ENCODE assay signal across 2 cellular contexts in genomic region chr5:180072256-180072548, GRCh38.
A peak's percentile ranks its signal among the peaks of the same experiment; 100 is the strongest.
TF ChIP-seq lines count a peak whose summit lies in the region.

No MANE protein-coding gene starts in this region.

TF ChIP-seq in IMR-90, 13 proteins besides CTCF, POLR2A, EP300 and RAD21:
- TF ChIP-seq NFE2L2 (IDR thresholded peaks at IDR 0.05; ENCODE audit: low read depth, low read length) (no peak), RCOR1 (IDR thresholded peaks at IDR 0.05; ENCODE audit: insufficient replicate concordance, low read length) (peak; percentile 6), MAFK (IDR thresholded peaks at IDR 0.05; ENCODE audit: low read depth, low read length) (no peak)

TF ChIP-seq in HepG2, 621 proteins besides CTCF, POLR2A, EP300 and RAD21 (continues in another document):
- TF ChIP-seq, protein P1, sequence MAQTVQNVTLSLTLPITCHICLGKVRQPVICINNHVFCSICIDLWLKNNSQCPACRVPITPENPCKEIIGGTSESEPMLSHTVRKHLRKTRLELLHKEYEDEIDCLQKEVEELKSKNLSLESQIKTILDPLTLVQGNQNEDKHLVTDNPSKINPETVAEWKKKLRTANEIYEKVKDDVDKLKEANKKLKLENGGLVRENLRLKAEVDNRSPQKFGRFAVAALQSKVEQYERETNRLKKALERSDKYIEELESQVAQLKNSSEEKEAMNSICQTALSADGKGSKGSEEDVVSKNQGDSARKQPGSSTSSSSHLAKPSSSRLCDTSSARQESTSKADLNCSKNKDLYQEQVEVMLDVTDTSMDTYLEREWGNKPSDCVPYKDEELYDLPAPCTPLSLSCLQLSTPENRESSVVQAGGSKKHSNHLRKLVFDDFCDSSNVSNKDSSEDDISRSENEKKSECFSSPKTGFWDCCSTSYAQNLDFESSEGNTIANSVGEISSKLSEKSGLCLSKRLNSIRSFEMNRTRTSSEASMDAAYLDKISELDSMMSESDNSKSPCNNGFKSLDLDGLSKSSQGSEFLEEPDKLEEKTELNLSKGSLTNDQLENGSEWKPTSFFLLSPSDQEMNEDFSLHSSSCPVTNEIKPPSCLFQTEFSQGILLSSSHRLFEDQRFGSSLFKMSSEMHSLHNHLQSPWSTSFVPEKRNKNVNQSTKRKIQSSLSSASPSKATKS (CRISPR knock-in tag; IDR thresholded peaks at IDR 0.05), result 0 out of 2 replicates have a peak, but pooled peaks have one; percentile 39
- TF ChIP-seq ZNF83 (CRISPR knock-in tag; IDR thresholded peaks at IDR 0.05; ENCODE audit: borderline replicate concordance) (peak; percentile 8; the same call in 1 of the 2 replicates), SMAD9 (CRISPR knock-in tag; IDR thresholded peaks at IDR 0.05) (peak; percentile 8; the same call in 1 of the 2 replicates), ZNF350 (CRISPR knock-in tag; IDR thresholded peaks at IDR 0.05; ENCODE audit: borderline replicate concordance, low read depth) (no peak), ZNF790 (CRISPR knock-in tag; IDR thresholded peaks at IDR 0.05; ENCODE audit: borderline replicate concordance) (no peak), ADNP (CRISPR knock-in tag; IDR thresholded peaks at IDR 0.05) (no peak), ARNTL (CRISPR knock-in tag; IDR thresholded peaks at IDR 0.05) (no peak; the same call in 1 of the 2 replicates), SNAPC4 (CRISPR knock-in tag; IDR thresholded peaks at IDR 0.05) (peak; percentile 65; the same call in 1 of the 2 replicates), JUND (CRISPR knock-in tag; IDR thresholded peaks at IDR 0.05) (peak; percentile 67; the same call in 1 of the 2 replicates), HMG20A (CRISPR knock-in tag; IDR thresholded peaks at IDR 0.05; ENCODE audit: borderline replicate concordance) (no peak), ZNF7 (CRISPR knock-in tag; IDR thresholded peaks at IDR 0.05) (no peak), TERF1 (CRISPR knock-in tag; IDR thresholded peaks at IDR 0.05) (no peak), ZBTB20 (CRISPR knock-in tag; IDR thresholded peaks at IDR 0.05; ENCODE audit: borderline replicate concordance, low read depth) (peak; percentile 89; the same call in 1 of the 2 replicates), ZNF333 (CRISPR knock-in tag; IDR thresholded peaks at IDR 0.05; ENCODE audit: borderline replicate concordance) (peak; percentile 51; the same call in 1 of the 2 replicates), ZNF75D (CRISPR knock-in tag; IDR thresholded peaks at IDR 0.05; ENCODE audit: borderline replicate concordance) (peak; percentile 97), ZNF280B (CRISPR knock-in tag; IDR thresholded peaks at IDR 0.05; ENCODE audit: borderline replicate concordance) (peak; percentile 5; the same call in 1 of the 2 replicates), ZNF224 (CRISPR knock-in tag; IDR thresholded peaks at IDR 0.05) (peak; percentile 85), RCOR2 (CRISPR knock-in tag; IDR thresholded peaks at IDR 0.05) (peak; percentile 81), ZNF678 (CRISPR knock-in tag; IDR thresholded peaks at IDR 0.05) (peak; percentile 94; the same call in 1 of the 2 replicates), FOXJ3 (CRISPR knock-in tag; IDR thresholded peaks at IDR 0.05; ENCODE audit: borderline replicate concordance) (0 out of 2 replicates have a peak, but pooled peaks have one; percentile 44), SNAI1 (CRISPR knock-in tag; IDR thresholded peaks at IDR 0.05; ENCODE audit: borderline replicate concordance) (peak; percentile 87), PLSCR1 (CRISPR knock-in tag; IDR thresholded peaks at IDR 0.05; ENCODE audit: borderline replicate concordance) (0 out of 2 replicates have a peak, but pooled peaks have one; percentile 97), RNF2 (conservative IDR thresholded peaks at IDR 0.05; ENCODE audit: low read depth) (peak; percentile 29; the same call in 1 of the 2 replicates)
- TF ChIP-seq, protein P2, sequence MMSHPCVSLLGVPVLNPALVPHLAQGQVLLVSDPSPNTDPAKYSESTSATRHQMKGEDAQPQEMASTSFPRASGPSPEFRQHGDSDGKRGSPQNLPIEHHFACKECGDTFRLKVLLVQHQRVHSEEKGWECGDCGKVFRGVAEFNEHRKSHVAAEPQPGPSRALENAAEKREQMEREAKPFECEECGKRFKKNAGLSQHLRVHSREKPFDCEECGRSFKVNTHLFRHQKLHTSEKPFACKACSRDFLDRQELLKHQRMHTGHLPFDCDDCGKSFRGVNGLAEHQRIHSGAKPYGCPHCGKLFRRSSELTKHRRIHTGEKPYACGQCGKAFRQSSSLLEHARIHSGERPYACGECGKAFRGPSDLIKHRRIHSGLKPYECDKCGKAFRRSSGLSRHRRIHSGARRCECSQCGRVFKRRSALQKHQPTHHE (CRISPR knock-in tag; IDR thresholded peaks at IDR 0.05; ENCODE audit: borderline replicate concordance), result peak; percentile 96; the same call in 1 of the 2 replicates
- TF ChIP-seq, protein P3, sequence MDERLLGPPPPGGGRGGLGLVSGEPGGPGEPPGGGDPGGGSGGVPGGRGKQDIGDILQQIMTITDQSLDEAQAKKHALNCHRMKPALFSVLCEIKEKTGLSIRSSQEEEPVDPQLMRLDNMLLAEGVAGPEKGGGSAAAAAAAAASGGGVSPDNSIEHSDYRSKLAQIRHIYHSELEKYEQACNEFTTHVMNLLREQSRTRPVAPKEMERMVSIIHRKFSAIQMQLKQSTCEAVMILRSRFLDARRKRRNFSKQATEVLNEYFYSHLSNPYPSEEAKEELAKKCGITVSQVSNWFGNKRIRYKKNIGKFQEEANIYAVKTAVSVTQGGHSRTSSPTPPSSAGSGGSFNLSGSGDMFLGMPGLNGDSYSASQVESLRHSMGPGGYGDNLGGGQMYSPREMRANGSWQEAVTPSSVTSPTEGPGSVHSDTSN (CRISPR knock-in tag; IDR thresholded peaks at IDR 0.05), result no peak
- TF ChIP-seq, protein P4, sequence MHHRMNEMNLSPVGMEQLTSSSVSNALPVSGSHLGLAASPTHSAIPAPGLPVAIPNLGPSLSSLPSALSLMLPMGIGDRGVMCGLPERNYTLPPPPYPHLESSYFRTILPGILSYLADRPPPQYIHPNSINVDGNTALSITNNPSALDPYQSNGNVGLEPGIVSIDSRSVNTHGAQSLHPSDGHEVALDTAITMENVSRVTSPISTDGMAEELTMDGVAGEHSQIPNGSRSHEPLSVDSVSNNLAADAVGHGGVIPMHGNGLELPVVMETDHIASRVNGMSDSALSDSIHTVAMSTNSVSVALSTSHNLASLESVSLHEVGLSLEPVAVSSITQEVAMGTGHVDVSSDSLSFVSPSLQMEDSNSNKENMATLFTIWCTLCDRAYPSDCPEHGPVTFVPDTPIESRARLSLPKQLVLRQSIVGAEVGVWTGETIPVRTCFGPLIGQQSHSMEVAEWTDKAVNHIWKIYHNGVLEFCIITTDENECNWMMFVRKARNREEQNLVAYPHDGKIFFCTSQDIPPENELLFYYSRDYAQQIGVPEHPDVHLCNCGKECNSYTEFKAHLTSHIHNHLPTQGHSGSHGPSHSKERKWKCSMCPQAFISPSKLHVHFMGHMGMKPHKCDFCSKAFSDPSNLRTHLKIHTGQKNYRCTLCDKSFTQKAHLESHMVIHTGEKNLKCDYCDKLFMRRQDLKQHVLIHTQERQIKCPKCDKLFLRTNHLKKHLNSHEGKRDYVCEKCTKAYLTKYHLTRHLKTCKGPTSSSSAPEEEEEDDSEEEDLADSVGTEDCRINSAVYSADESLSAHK (CRISPR knock-in tag; IDR thresholded peaks at IDR 0.05; ENCODE audit: borderline replicate concordance), result peak; percentile 91; the same call in 1 of the 2 replicates
- TF ChIP-seq, protein P5, sequence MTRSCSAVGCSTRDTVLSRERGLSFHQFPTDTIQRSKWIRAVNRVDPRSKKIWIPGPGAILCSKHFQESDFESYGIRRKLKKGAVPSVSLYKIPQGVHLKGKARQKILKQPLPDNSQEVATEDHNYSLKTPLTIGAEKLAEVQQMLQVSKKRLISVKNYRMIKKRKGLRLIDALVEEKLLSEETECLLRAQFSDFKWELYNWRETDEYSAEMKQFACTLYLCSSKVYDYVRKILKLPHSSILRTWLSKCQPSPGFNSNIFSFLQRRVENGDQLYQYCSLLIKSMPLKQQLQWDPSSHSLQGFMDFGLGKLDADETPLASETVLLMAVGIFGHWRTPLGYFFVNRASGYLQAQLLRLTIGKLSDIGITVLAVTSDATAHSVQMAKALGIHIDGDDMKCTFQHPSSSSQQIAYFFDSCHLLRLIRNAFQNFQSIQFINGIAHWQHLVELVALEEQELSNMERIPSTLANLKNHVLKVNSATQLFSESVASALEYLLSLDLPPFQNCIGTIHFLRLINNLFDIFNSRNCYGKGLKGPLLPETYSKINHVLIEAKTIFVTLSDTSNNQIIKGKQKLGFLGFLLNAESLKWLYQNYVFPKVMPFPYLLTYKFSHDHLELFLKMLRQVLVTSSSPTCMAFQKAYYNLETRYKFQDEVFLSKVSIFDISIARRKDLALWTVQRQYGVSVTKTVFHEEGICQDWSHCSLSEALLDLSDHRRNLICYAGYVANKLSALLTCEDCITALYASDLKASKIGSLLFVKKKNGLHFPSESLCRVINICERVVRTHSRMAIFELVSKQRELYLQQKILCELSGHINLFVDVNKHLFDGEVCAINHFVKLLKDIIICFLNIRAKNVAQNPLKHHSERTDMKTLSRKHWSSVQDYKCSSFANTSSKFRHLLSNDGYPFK (CRISPR knock-in tag; IDR thresholded peaks at IDR 0.05; ENCODE audit: borderline replicate concordance), result peak; percentile 67; the same call in 1 of the 2 replicates
- TF ChIP-seq, protein P6, sequence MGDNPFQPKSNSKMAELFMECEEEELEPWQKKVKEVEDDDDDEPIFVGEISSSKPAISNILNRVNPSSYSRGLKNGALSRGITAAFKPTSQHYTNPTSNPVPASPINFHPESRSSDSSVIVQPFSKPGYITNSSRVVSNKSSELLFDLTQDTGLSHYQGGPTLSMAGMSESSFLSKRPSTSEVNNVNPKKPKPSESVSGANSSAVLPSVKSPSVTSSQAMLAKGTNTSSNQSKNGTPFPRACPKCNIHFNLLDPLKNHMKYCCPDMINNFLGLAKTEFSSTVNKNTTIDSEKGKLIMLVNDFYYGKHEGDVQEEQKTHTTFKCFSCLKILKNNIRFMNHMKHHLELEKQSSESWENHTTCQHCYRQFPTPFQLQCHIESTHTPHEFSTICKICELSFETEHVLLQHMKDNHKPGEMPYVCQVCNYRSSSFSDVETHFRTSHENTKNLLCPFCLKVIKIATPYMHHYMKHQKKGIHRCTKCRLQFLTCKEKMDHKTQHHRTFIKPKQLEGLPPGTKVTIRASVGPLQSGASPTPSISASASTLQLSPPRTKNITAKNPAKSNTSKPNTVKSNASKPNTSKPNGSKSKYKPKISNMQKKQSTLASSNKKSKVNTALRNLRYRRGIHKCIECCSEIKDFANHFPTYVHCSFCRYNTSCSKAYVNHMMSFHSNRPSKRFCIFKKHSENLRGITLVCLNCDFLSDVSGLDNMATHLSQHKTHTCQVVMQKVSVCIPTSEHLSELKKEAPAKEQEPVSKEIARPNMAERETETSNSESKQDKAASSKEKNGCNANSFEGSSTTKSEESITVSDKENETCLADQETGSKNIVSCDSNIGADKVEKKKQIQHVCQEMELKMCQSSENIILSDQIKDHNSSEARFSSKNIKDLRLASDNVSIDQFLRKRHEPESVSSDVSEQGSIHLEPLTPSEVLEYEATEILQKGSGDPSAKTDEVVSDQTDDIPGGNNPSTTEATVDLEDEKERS (CRISPR knock-in tag; IDR thresholded peaks at IDR 0.05), result peak; percentile 79; the same call in 1 of the 2 replicates
